ENCODE assay signal across 12 cellular contexts in genomic region chr17:47066095-47066494, GRCh38.
DNase-seq lines count a peak whose midpoint lies in the region; ATAC-seq and TF ChIP-seq lines count a peak whose summit lies in the region.
"Had no signal": no experiment of that assay in that cellular context is flagged by ENCODE, and none has a peak within 500 bp of the region (broad histone marks: within the 10 kb centered on the region; RNA-seq: fewer than 3 reads in every experiment).

No MANE protein-coding gene starts in this region.

- H3K27me3 ChIP-seq in DND-41 (ENCODE audit: insufficient read depth, low read length, poor library complexity): no peaks in the 10 kb centered on the region
- H3K27me3 ChIP-seq: cardiac muscle cell, gastroesophageal sphincter had no signal

- ATAC-seq in DND-41 (ENCODE audit: insufficient read depth, low read depth) (no peak), GM19455 (IDR thresholded peaks at IDR 0.05; ENCODE audit: unreplicated experiment) (no peak)
- ATAC-seq in central memory CD8-positive, alpha-beta T cell (replicated peaks; ENCODE audit: extremely low read depth, poor library complexity, severe bottlenecking): no peak
- no peak for ATAC-seq in naive thymus-derived CD8-positive, alpha-beta T cell
- ATAC-seq: gastroesophageal sphincter had no signal

- H3K36me3 Mint-ChIP-seq in central memory CD8-positive, alpha-beta T cell (ENCODE audit: insufficient read depth): peaks cover 5% of the 10 kb centered on the region
- H3K36me3 Mint-ChIP-seq in naive thymus-derived CD8-positive, alpha-beta T cell: peaks cover 4 to 18% (median 14%) of the 10 kb centered on the region in 3 donors

- H3K4me3 Mint-ChIP-seq in central memory CD8-positive, alpha-beta T cell: peak overlapping the region; percentile 92
- peak overlapping the region; percentile 89 to 97 (median 93) for H3K4me3 Mint-ChIP-seq in naive thymus-derived CD8-positive, alpha-beta T cell

- peaks cover 7% of the 10 kb centered on the region; the same call in 1 of the 2 replicates for H3K36me3 ChIP-seq in DND-41 (ENCODE audit: insufficient read depth, low read length)
- peaks cover 11% of the 10 kb centered on the region; the same call in 1 of the 2 replicates for H3K36me3 ChIP-seq in KOPT-K1 (ENCODE audit: insufficient read depth, low read length)
- H3K36me3 ChIP-seq: cardiac muscle cell had no signal

- H3K9ac ChIP-seq in DND-41 (ENCODE audit: low read depth, low read length): peak overlapping the region; percentile 86; the same call in 1 of the 2 replicates

- peaks cover 22% of the 10 kb centered on the region for H3K79me2 ChIP-seq in DND-41 (ENCODE audit: insufficient read depth, low read length)

- H3K27ac Mint-ChIP-seq in central memory CD8-positive, alpha-beta T cell (ENCODE audit: low read depth): peak overlapping the region; percentile 94
- peak overlapping the region; percentile 62 to 99 (median 97) for H3K27ac Mint-ChIP-seq in naive thymus-derived CD8-positive, alpha-beta T cell

- peaks cover 32% of the 10 kb centered on the region for H3K4me1 Mint-ChIP-seq in central memory CD8-positive, alpha-beta T cell
- H3K4me1 Mint-ChIP-seq in naive thymus-derived CD8-positive, alpha-beta T cell: peaks cover 14 to 33% (median 30%) of the 10 kb centered on the region in 4 donors

- H3K4me1 ChIP-seq in DND-41 (ENCODE audit: insufficient read depth, low read length): peaks cover 22% of the 10 kb centered on the region

- peak overlapping the region in 1 of 2 experiments; percentile 78; a peak in 2 of 4 replicates for H3K4me3 ChIP-seq in DND-41 (ENCODE audit: low read depth in 1 of 2, low read length in 2 of 2)

- no peak overlapping the region for H2AFZ ChIP-seq in DND-41 (ENCODE audit: low read depth, low read length)

- H3K4me2 ChIP-seq in DND-41 (ENCODE audit: insufficient read depth, low read length): peak overlapping the region; percentile 82

- H3K9me3 Mint-ChIP-seq in central memory CD8-positive, alpha-beta T cell: no peaks in the 10 kb centered on the region
- peaks cover 0 to 3% (median 0%) of the 10 kb centered on the region in 9 donors for H3K9me3 Mint-ChIP-seq in naive thymus-derived CD8-positive, alpha-beta T cell

- no peaks in the 10 kb centered on the region for H3K27me3 Mint-ChIP-seq in central memory CD8-positive, alpha-beta T cell
- H3K27me3 Mint-ChIP-seq in naive thymus-derived CD8-positive, alpha-beta T cell: no peaks in the 10 kb centered on the region

- peak overlapping the region; percentile 98 for H3K27ac ChIP-seq in DND-41 (ENCODE audit: low read length)
- peak overlapping the region; percentile 100 for H3K27ac ChIP-seq in KOPT-K1 (ENCODE audit: low read depth, low read length, poor library complexity, severe bottlenecking)

- no peaks in the 10 kb centered on the region for H3K9me3 ChIP-seq in DND-41 (ENCODE audit: insufficient read depth, low read length, severe bottlenecking)
- peaks cover 5% of the 10 kb centered on the region for H3K9me3 ChIP-seq in KOPT-K1 (ENCODE audit: insufficient read depth, low read length, poor library complexity, severe bottlenecking)

- TF ChIP-seq CTCF in DND-41 (IDR thresholded peaks at IDR 0.05; ENCODE audit: borderline replicate concordance, extremely low read depth, low read length, poor library complexity, severe bottlenecking): no peak

- POLR2A ChIA-PET in naive thymus-derived CD8-positive, alpha-beta T cell (lab: Charles Lee): no interaction called here

- H4K20me1 ChIP-seq in DND-41 (ENCODE audit: insufficient read depth, low read length): no peaks in the 10 kb centered on the region

- DNase-seq in DND-41 (no peak), AG20443 (ENCODE audit: low spot score) (no peak), NCI-H146 treated with DMSO at 0.1 percent for 48 hours (lab: John Stamatoyannopoulos, UW; ENCODE audit: unreplicated experiment) (no peak), NAMALWA (ENCODE audit: low spot score) (no peak)
- DNase-seq in central memory CD8-positive, alpha-beta T cell (ENCODE audit: low spot score in 2 of 2): no peak
- no peak for DNase-seq in naive thymus-derived CD8-positive, alpha-beta T cell
- DNase-seq: NCI-H187 treated with DMSO at 0.1 percent for 48 hours, RPMI8226 had no signal
